ENCODE assay signal across 13 cellular contexts in the genomic region with DNA sequence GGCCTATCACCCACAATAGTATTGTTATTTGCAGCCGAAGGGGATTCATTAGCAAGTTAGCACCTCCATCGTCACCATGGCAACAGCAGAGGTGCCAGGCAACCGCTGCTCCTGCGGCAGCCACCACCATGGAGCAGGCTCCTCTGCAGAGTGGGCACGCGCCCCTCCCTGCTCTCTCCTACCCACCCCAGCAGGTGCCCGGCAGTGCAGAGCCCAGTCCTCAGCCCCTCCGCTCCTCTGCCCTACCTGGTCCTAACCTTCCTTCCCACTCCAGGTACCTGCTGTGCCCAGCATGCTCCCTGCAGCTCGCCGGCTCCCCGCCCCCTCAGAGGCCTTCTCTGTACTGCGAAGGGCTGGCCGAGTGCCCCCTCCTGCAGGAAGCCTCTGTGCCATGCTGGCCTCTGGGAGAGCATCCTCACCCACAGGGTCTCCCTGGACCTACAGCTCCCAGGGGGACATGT. TPM values are rescaled to one million over a fixed set of nuclear protein-coding genes. Genes with fewer than 3 reads are reported as not detected.
DNase-seq lines count a peak whose midpoint lies in the region; ATAC-seq and TF ChIP-seq lines count a peak whose summit lies in the region.
"Had no signal": no experiment of that assay in that cellular context is flagged by ENCODE, and none has a peak within 500 bp of the region (broad histone marks: within the 10 kb centered on the region; RNA-seq: fewer than 3 reads in every experiment).

No MANE protein-coding gene starts in this region.

- DNase-seq in Right ventricle myocardium superior (peak; percentile 40), cardiac septum (ENCODE audit: low spot score) (no peak), NT2/D1 (ENCODE audit: low read depth, low spot score) (peak; percentile 56), aorta (peak; percentile 44 to 74), breast epithelium (ENCODE audit: low spot score in 2 of 2) (no peak), NCI-H446 treated with DMSO at 0.1 percent for 48 hours (lab: John Stamatoyannopoulos, UW) (no peak)
- DNase-seq: PC-3, thyroid gland, WERI-Rb-1 had no signal

- 55 to 56% methylated on average over 13 of the region's 13 CpGs for WGBS in aorta, 2 donors

- no peak for TF ChIP-seq CTCF in breast epithelium (IDR thresholded peaks at IDR 0.05)

- H3K4me3 ChIP-seq in NT2/D1 (ENCODE audit: insufficient read length, low read depth) (no peak overlapping the region), iPS-15b (ENCODE audit: low read depth, low read length) (peak overlapping the region; percentile 18), aorta (ENCODE audit: low read length in 2 of 2) (no peak overlapping the region), breast epithelium (no peak overlapping the region)
- H3K4me3 ChIP-seq: thyroid gland had no signal

- H3K4me1 ChIP-seq in NT2/D1 (ENCODE audit: insufficient read depth, insufficient read length) (peaks cover 58% of the 10 kb centered on the region), iPS-15b (ENCODE audit: control insufficient read depth, insufficient read depth, low read length) (peaks cover 11% of the 10 kb centered on the region), aorta (ENCODE audit: control insufficient read depth in 1 of 2, insufficient read depth in 2 of 2, low read length in 2 of 2) (no peaks in the 10 kb centered on the region), breast epithelium (no peaks in the 10 kb centered on the region)

- intact Hi-C loops in Right ventricle myocardium superior (cut with DNase I) (no loop called here), cardiac septum (cut with DNase I) (no loop called here), aorta (cut with DNase I) (no loop called here), breast epithelium (cut with DNase I; ENCODE audit: low total_unique reads) (no loop called here)

- ATAC-seq in Right ventricle myocardium superior (ENCODE audit: poor library complexity) (no peak), aorta (ENCODE audit: low FRiP score) (no peak), GM19328 (IDR thresholded peaks at IDR 0.05; ENCODE audit: unreplicated experiment) (no peak)
- ATAC-seq: PC-3 had no signal

- H3K9me3 ChIP-seq in NT2/D1 (ENCODE audit: insufficient read depth, low read length) (no peaks in the 10 kb centered on the region), iPS-15b (ENCODE audit: control insufficient read depth, insufficient read depth, low read length) (no peaks in the 10 kb centered on the region), aorta (ENCODE audit: control insufficient read depth, low read length) (no peaks in the 10 kb centered on the region), breast epithelium (no peaks in the 10 kb centered on the region)
- H3K9me3 ChIP-seq: thyroid gland had no signal

- H3K27ac ChIP-seq in aorta (ENCODE audit: low read depth in 1 of 2, low read length in 2 of 2) (no peak overlapping the region), breast epithelium (no peak overlapping the region)
- H3K27ac ChIP-seq: thyroid gland had no signal

- H3K9ac ChIP-seq in NT2/D1 (ENCODE audit: insufficient read length, low read depth) (no peak overlapping the region), iPS-15b (ENCODE audit: low read depth, low read length) (no peak overlapping the region)

- peaks cover 25% of the 10 kb centered on the region for H3K36me3 ChIP-seq in NT2/D1 (ENCODE audit: insufficient read depth, insufficient read length, low read length)
- H3K36me3 ChIP-seq in iPS-15b (ENCODE audit: control insufficient read depth, insufficient read depth, low read length), result peaks cover 6% of the 10 kb centered on the region
- no peaks in the 10 kb centered on the region for H3K36me3 ChIP-seq in aorta (ENCODE audit: control insufficient read depth in 1 of 2, insufficient read depth in 2 of 2, low read length in 1 of 2)
- H3K36me3 ChIP-seq in breast epithelium, result no peaks in the 10 kb centered on the region
- H3K36me3 ChIP-seq: thyroid gland had no signal

- no peak for TF ChIP-seq POLR2A in breast epithelium (IDR thresholded peaks at IDR 0.05)

- H3K27me3 ChIP-seq in NT2/D1 (ENCODE audit: insufficient read depth, insufficient read length) (peaks cover 28% of the 10 kb centered on the region), iPS-15b (ENCODE audit: control insufficient read depth, insufficient read depth, low read length) (peaks cover 4% of the 10 kb centered on the region), aorta (ENCODE audit: control insufficient read depth in 1 of 2, insufficient read depth in 2 of 2, low read length in 1 of 2) (no peaks in the 10 kb centered on the region), breast epithelium (peaks cover 0 to 10% of the 10 kb centered on the region in 2 donors)
- H3K27me3 ChIP-seq: thyroid gland had no signal

RNA-seq across cellular contexts. Expression of gene DUSP8, which starts 3.6 kb away (rescaled TPM):
- total RNA-seq in Right ventricle myocardium superior (7.7 TPM), cardiac septum (36.9 TPM), aorta (10 to 100 TPM in 1 of 2 donors, 1 to 10 TPM in 1; 9.4 to 39.3 TPM), breast epithelium (1 to 10 TPM in 2 of 3 donors, under 1 TPM in 1; 0.80 to 2.9 (median 1.6) TPM)
- polyA plus RNA-seq in aorta, result 1 to 10 TPM; 2.3 to 6.5 TPM

RNA-seq across cellular contexts. Expression of gene KRTAP5-1, which starts 16.6 kb away (rescaled TPM):
- total RNA-seq in Right ventricle myocardium superior, result not detected
- not detected for total RNA-seq in cardiac septum
- not detected for total RNA-seq in aorta
- not detected for polyA plus RNA-seq in aorta
- total RNA-seq in breast epithelium, result not detected
- total RNA-seq: fibroblast of lung, PC-3, thyroid gland had no signal
- polyA plus RNA-seq: adipose tissue, fibroblast of lung had no signal

RNA-seq across cellular contexts. Expression of gene KRTAP5-2, which starts 29.6 kb away (rescaled TPM):
- total RNA-seq in Right ventricle myocardium superior (not detected), cardiac septum (not detected), aorta (not detected), breast epithelium (not detected)
- polyA plus RNA-seq in aorta, result not detected
- total RNA-seq: fibroblast of lung, PC-3, thyroid gland had no signal
- polyA plus RNA-seq: fibroblast of lung had no signal

RNA-seq across cellular contexts. Expression of gene KRTAP5-3, which starts 39.8 kb away (rescaled TPM):
- total RNA-seq in Right ventricle myocardium superior (not detected), cardiac septum (not detected), aorta (not detected), breast epithelium (not detected)
- polyA plus RNA-seq in aorta, result not detected
- total RNA-seq: fibroblast of lung, PC-3, thyroid gland had no signal
- polyA plus RNA-seq: adipose tissue, fibroblast of lung had no signal

RNA-seq across cellular contexts. Expression of gene KRTAP5-4, which starts 53.5 kb away (rescaled TPM):
- total RNA-seq in Right ventricle myocardium superior (not detected), cardiac septum (not detected), aorta (not detected), breast epithelium (not detected)
- polyA plus RNA-seq in aorta, result not detected
- total RNA-seq: fibroblast of lung, PC-3, thyroid gland had no signal
- polyA plus RNA-seq: adipose tissue, fibroblast of lung had no signal

Comparison
In these comparisons a context has a peak if more than half of its experiments do, and no peak if none do; other contexts are left out.
1. DNase-seq: peak in Right ventricle myocardium superior (single experiment), NT2/D1 (single experiment) and aorta (2 of 2); none in cardiac septum (single experiment), breast epithelium (0 of 2) and NCI-H446 treated with DMSO at 0.1 percent for 48 hours (single experiment).